Comparison of ENCODE assay signal across 34 cellular contexts in genomic region chr1:100580446-100580845, GRCh38. TPM values are rescaled to one million over a fixed set of nuclear protein-coding genes. Genes with fewer than 3 reads are reported as not detected.
"Had no signal": no experiment of that assay in that cellular context is flagged by ENCODE, and none has a peak within 500 bp of the region (broad histone marks: within the 10 kb centered on the region; RNA-seq: fewer than 3 reads in every experiment).

No MANE protein-coding gene starts in this region.

- H3K36me3 Mint-ChIP-seq: activated naive CD8-positive, alpha-beta T cell treated with anti-CD3 and anti-CD28 coated beads for 36 hours had no signal

- H3K9me3 ChIP-seq: adrenal gland, body of pancreas, esophagus muscularis mucosa, gastrocnemius medialis had no signal

- ATAC-seq: activated CD4-positive, CD25-positive, alpha-beta regulatory T cell treated with anti-CD3 and anti-CD28 coated beads, Interleukin-2, amount 50 U/mL, for 24 hours; body of pancreas; foreskin keratinocyte; gastrocnemius medialis; heart right ventricle; T-helper 17 cell had no signal

- H3K4me1 Mint-ChIP-seq: activated B cell treated with CpG ODN at 0.5 μM for 24 hours had no signal

- H3K27me3 ChIP-seq: adrenal gland, body of pancreas, esophagus muscularis mucosa, foreskin keratinocyte, gastrocnemius medialis, heart right ventricle had no signal

- H3K36me3 ChIP-seq: adrenal gland, esophagus muscularis mucosa, gastrocnemius medialis, heart right ventricle, WERI-Rb-1 had no signal

- H3K27ac ChIP-seq: adrenal gland, body of pancreas, esophagus muscularis mucosa, foreskin keratinocyte, gastrocnemius medialis, heart right ventricle, WERI-Rb-1 had no signal

- H3K27me3 Mint-ChIP-seq: activated CD8-positive, alpha-beta T cell treated with anti-CD3 and anti-CD28 coated beads for 36 hours; effector memory CD8-positive, alpha-beta T cell; T-helper 17 cell had no signal

- H3K9me3 Mint-ChIP-seq: activated B cell treated with CpG ODN at 0.5 μM for 24 hours; activated CD8-positive, alpha-beta T cell treated with anti-CD3 and anti-CD28 coated beads for 36 hours; activated naive CD4-positive, alpha-beta T cell treated with anti-CD3 and anti-CD28 coated beads for 36 hours; activated naive CD4-positive, alpha-beta T cell treated with anti-CD3 and anti-CD28 coated beads, Interleukin-2, amount 50 U/mL, for 24 hours; activated naive CD8-positive, alpha-beta T cell treated with anti-CD3 and anti-CD28 coated beads for 36 hours; activated naive CD8-positive, alpha-beta T cell treated with anti-CD3 and anti-CD28 coated beads, Interleukin-2, amount 50 U/mL, for 24 hours; activated T-helper 2 cell treated with anti-CD3 and anti-CD28 coated beads, Interferon-gamma antibody, Interleukin-2, Interleukin-4, amounts not matched to agents 10 μg/mL and 5 μg/mL and 100 μg/mL, durations not matched to agents 14 hours and 24 hours and 36 hours; effector memory CD8-positive, alpha-beta T cell; T-helper 2 cell treated with Interferon-gamma antibody and Interleukin-4, amounts not matched to agents 5 μg/mL and 100 μg/mL, for 36 hours had no signal

- DNase-seq: activated B cell treated with CpG ODN at 0.5 μM for 24 hours; activated CD4-positive, alpha-beta T cell treated with anti-CD3 and anti-CD28 coated beads, Interleukin-2, amount 50 U/mL, for 1 hour; activated CD8-positive, alpha-beta memory T cell treated with anti-CD3 and anti-CD28 coated beads for 24 hours; activated effector memory CD4-positive, alpha-beta T cell treated with anti-CD3 and anti-CD28 coated beads, Interleukin-2, amount 50 U/mL, for 16 hours; activated naive CD8-positive, alpha-beta T cell treated with anti-CD3 and anti-CD28 coated beads, Interleukin-2, amount 50 U/mL, for 24 hours; activated T-cell treated with anti-CD3 and anti-CD28 coated beads, Interleukin-2, amount 50 U/mL, for 1 hour; activated T-cell treated with anti-CD3 and anti-CD28 coated beads, Interleukin-2, amount 50 U/mL, for 48 hours; adrenal gland; amygdala; aorta; body of pancreas; caudate nucleus; cortex of kidney; dermis blood vessel endothelial cell; effector CD4-positive, alpha-beta T cell; effector memory CD8-positive, alpha-beta T cell; erythroblast; foreskin keratinocyte; gastrocnemius medialis; heart right ventricle; T-helper 17 cell; T1000; WERI-Rb-1 had no signal

- H3K27ac Mint-ChIP-seq: activated B cell treated with CpG ODN at 0.5 μM for 24 hours; activated CD8-positive, alpha-beta T cell treated with anti-CD3 and anti-CD28 coated beads for 36 hours; activated naive CD4-positive, alpha-beta T cell treated with anti-CD3 and anti-CD28 coated beads for 36 hours; activated naive CD4-positive, alpha-beta T cell treated with anti-CD3 and anti-CD28 coated beads, Interleukin-2, amount 50 U/mL, for 24 hours; activated naive CD8-positive, alpha-beta T cell treated with anti-CD3 and anti-CD28 coated beads for 36 hours; activated T-helper 1 cell treated with anti-CD3 and anti-CD28 coated beads, Interleukin-12 subunit alpha, Interleukin-12 subunit beta, Interleukin-2, Interleukin-4 antibody, amounts not matched to agents 30 ng/mL and 10 ng/mL and 1 ng/mL, durations not matched to agents 14 hours and 24 hours and 36 hours; activated T-helper 2 cell treated with anti-CD3 and anti-CD28 coated beads, Interferon-gamma antibody, Interleukin-2, Interleukin-4, amounts not matched to agents 10 μg/mL and 5 μg/mL and 100 μg/mL, durations not matched to agents 14 hours and 24 hours and 36 hours; effector memory CD8-positive, alpha-beta T cell; T-helper 17 cell; T-helper 2 cell treated with Interferon-gamma antibody and Interleukin-4, amounts not matched to agents 5 μg/mL and 100 μg/mL, for 36 hours had no signal

- H3K4me3 Mint-ChIP-seq: activated B cell treated with CpG ODN at 0.5 μM for 24 hours; activated CD8-positive, alpha-beta T cell treated with anti-CD3 and anti-CD28 coated beads for 36 hours; activated naive CD4-positive, alpha-beta T cell treated with anti-CD3 and anti-CD28 coated beads for 36 hours; activated naive CD4-positive, alpha-beta T cell treated with anti-CD3 and anti-CD28 coated beads, Interleukin-2, amount 50 U/mL, for 24 hours; activated naive CD8-positive, alpha-beta T cell treated with anti-CD3 and anti-CD28 coated beads for 36 hours; activated naive CD8-positive, alpha-beta T cell treated with anti-CD3 and anti-CD28 coated beads, Interleukin-2, amount 50 U/mL, for 24 hours; activated T-helper 1 cell treated with anti-CD3 and anti-CD28 coated beads, Interleukin-12 subunit alpha, Interleukin-12 subunit beta, Interleukin-2, Interleukin-4 antibody, amounts not matched to agents 30 ng/mL and 10 ng/mL and 1 ng/mL, durations not matched to agents 14 hours and 24 hours and 36 hours; effector memory CD8-positive, alpha-beta T cell; T-helper 17 cell; T-helper 2 cell treated with Interferon-gamma antibody and Interleukin-4, amounts not matched to agents 5 μg/mL and 100 μg/mL, for 36 hours had no signal

- H3K4me1 ChIP-seq: body of pancreas, gastrocnemius medialis had no signal

- H3K4me3 ChIP-seq: adrenal gland, body of pancreas, esophagus muscularis mucosa, gastrocnemius medialis, heart right ventricle had no signal

RNA-seq across cellular contexts. Expression of gene GPR88, which starts 42.5 kb away (rescaled TPM):
- total RNA-seq: activated B cell treated with CpG ODN at 0.5 μM for 24 hours; activated naive CD4-positive, alpha-beta T cell treated with anti-CD3 and anti-CD28 coated beads for 36 hours; activated T-helper 2 cell treated with anti-CD3 and anti-CD28 coated beads, Interferon-gamma antibody, Interleukin-2, Interleukin-4, amounts not matched to agents 10 μg/mL and 5 μg/mL and 100 μg/mL, durations not matched to agents 14 hours and 24 hours and 36 hours; chondrocyte; dermis blood vessel endothelial cell; fibroblast of lung; foreskin keratinocyte had no signal
- polyA plus RNA-seq: fibroblast of lung, foreskin keratinocyte had no signal
